ENCODE assay signal across 1 cellular context in genomic region chr1:209354111-209354839, GRCh38.
TF ChIP-seq lines count a peak whose summit lies in the region.

No MANE protein-coding gene starts in this region.

TF ChIP-seq in H1, 55 proteins besides CTCF, POLR2A, EP300 and RAD21 (continued from another document):
- TF ChIP-seq CHD2 (IDR thresholded peaks at IDR 0.05; ENCODE audit: low read length) (no peak), JUND (IDR thresholded peaks at IDR 0.05; ENCODE audit: low read length) (0 out of 2 replicates have a peak, but pooled peaks have one; percentile 37), HDAC6 (IDR thresholded peaks at IDR 0.05; ENCODE audit: low read depth, low read length) (no peak)
